In the genomic region with DNA sequence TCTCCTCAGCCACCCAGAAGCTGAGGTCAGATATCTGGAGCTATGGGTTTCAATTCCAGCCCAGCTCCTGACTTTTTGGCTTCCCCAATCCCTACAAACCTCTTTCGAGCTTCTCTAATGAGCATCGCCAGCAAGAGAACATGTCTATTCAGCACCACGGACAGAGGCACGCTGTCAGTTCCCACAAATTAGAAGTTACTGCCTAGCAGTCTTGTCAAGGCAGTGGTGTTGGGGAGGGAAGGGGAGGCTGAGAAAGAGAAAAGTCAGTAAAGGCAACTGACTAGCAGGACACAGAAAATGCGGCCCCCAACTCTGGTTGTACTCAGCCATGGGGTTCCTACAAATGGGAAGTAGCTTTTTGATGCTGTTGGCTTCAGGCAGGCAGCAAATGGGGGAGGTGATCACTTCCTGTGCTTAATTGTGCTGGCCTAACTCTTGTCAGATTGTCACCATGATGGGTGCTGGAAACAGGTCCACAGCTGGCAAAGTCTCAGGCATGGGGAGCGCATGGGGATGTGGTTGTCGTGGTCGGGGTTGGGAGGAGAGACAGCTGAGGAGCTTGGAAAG, we compare ENCODE assay signal across 7 cellular contexts.
DNase-seq lines count a peak whose midpoint lies in the region; ATAC-seq, FAIRE-seq and TF ChIP-seq lines count a peak whose summit lies in the region.

No MANE protein-coding gene starts in this region.

- no peak for FAIRE-seq in pancreas (lab: Jason Lieb, UNC)

- H3K9ac ChIP-seq in colonic mucosa (ENCODE audit: low read depth in 2 of 2, low read length in 2 of 2) = no peak overlapping the region

- no peaks in the 10 kb centered on the region for H3K27me3 ChIP-seq in colonic mucosa
- peaks cover 0 to 3% (median 0%) of the 10 kb centered on the region in 4 donors for H3K27me3 ChIP-seq in pancreas
- H3K27me3 ChIP-seq in sigmoid colon = peaks cover 0 to 21% (median 2%) of the 10 kb centered on the region in 3 donors

- TF ChIP-seq CTCF in colonic mucosa (IDR thresholded peaks at IDR 0.05) = no peak
- no peak for TF ChIP-seq CTCF in pancreas (IDR thresholded peaks at IDR 0.05)
- TF ChIP-seq CTCF in sigmoid colon (IDR thresholded peaks at IDR 0.05) = no peak

- H3K27ac ChIP-seq in colonic mucosa (no peak overlapping the region), pancreas (no peak overlapping the region), sigmoid colon (no peak overlapping the region)

- H3K4me3 ChIP-seq in colonic mucosa (no peak overlapping the region), pancreas (no peak overlapping the region), sigmoid colon (no peak overlapping the region)

- H3K9me3 ChIP-seq in colonic mucosa (no peaks in the 10 kb centered on the region), pancreas (no peaks in the 10 kb centered on the region), sigmoid colon (no peaks in the 10 kb centered on the region)

- intact Hi-C loops in colonic mucosa (cut with DNase I) = no loop called here
- intact Hi-C loops in pancreas (cut with DNase I) = no loop called here
- intact Hi-C loops in sigmoid colon (cut with DNase I) = no loop called here

- 27% methylated on average over 8 of the region's 8 CpGs for WGBS in pancreas, 2 donors
- WGBS in sigmoid colon, 2 donors = 31 to 34% methylated on average over 8 of the region's 8 CpGs

- TF ChIP-seq EP300 in sigmoid colon (IDR thresholded peaks at IDR 0.05) = no peak

- H3K4me1 ChIP-seq in colonic mucosa (no peaks in the 10 kb centered on the region), pancreas (no peaks in the 10 kb centered on the region), sigmoid colon (no peaks in the 10 kb centered on the region)

- peak; percentile 36 for DNase-seq in GM19240 (ENCODE audit: insufficient read length, low spot score)
- DNase-seq in NCI-H226 = peak; percentile 25
- DNase-seq in colonic mucosa = peak; percentile 21
- DNase-seq in pancreas = peak in 4 of 6 donors; percentile 8 to 39 (median 24)
- DNase-seq in sigmoid colon = no peak
- no peak for DNase-seq in effector CD4-positive, alpha-beta T cell

- no peak for TF ChIP-seq POLR2A in sigmoid colon (IDR thresholded peaks at IDR 0.05)

- peak in 3 of 4 donors; percentile 45 to 82 (median 72) for ATAC-seq in pancreas
- ATAC-seq in GM21737 (IDR thresholded peaks at IDR 0.05; ENCODE audit: unreplicated experiment) = no peak

- H3K36me3 ChIP-seq in colonic mucosa = no peaks in the 10 kb centered on the region
- no peaks in the 10 kb centered on the region for H3K36me3 ChIP-seq in pancreas
- no peaks in the 10 kb centered on the region for H3K36me3 ChIP-seq in sigmoid colon

Comparison
In these comparisons a context has a peak if more than half of its experiments do, and no peak if none do; other contexts are left out.
1. DNase-seq: peak in GM19240 (single experiment), NCI-H226 (single experiment), colonic mucosa (single experiment) and pancreas (4 of 6); none in sigmoid colon (single experiment) and effector CD4-positive, alpha-beta T cell (single experiment).